35 cellular contexts compared by ENCODE assay signal in the genomic region with DNA sequence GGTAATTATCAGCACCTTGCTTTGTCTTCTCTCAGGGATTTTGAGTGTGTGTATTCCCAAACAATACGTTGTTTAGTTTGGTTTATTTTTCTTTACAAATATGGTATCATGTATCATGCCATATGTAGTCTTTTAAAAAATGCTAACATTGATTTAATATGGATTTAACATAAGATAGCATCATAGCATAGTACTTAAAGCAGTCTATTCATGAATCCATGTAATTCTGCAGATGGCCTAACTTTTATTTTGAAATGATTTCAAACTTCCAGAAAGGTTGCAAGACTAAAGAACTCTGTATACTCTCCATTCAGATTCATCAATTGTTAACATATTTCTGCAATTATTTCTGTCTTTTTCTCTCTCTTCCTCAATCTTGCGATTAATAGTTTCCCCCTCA.
"Had no signal": no experiment of that assay in that cellular context is flagged by ENCODE, and none has a peak within 500 bp of the region (broad histone marks: within the 10 kb centered on the region; RNA-seq: fewer than 3 reads in every experiment).

No MANE protein-coding gene starts in this region.

- H3K27me3 ChIP-seq: MG63 had no signal

- H3K4me3 ChIP-seq: MG63 had no signal

- H3K36me3 ChIP-seq: MG63 had no signal

- DNase-seq: MG63, MM.1S, MV-4-11, NCI-H1048, NCI-H1092, NCI-H1092 treated with DMSO at 0.1 percent for 48 hours, NCI-H1105, NCI-H1105 treated with DMSO at 0.1 percent for 48 hours, NCI-H1417, NCI-H1417 treated with DMSO at 0.1 percent for 48 hours, NCI-H1436, NCI-H1436 treated with DMSO at 0.1 percent for 48 hours, NCI-H146, NCI-H1694, NCI-H1694 treated with DMSO at 0.1 percent for 48 hours, NCI-H187, NCI-H187 treated with DMSO at 0.1 percent for 48 hours, NCI-H1930, NCI-H2029, NCI-H2029 treated with DMSO at 0.1 percent for 48 hours, NCI-H2081, NCI-H2081 treated with DMSO at 0.1 percent for 48 hours, NCI-H2107, NCI-H2171, NCI-H2171 treated with DMSO at 0.1 percent for 48 hours, NCI-H2227 treated with DMSO at 0.1 percent for 48 hours, NCI-H226, NCI-H345, NCI-H446 treated with DMSO at 0.1 percent for 48 hours, NCI-H510A, NCI-H510A treated with DMSO at 0.1 percent for 48 hours, NCI-H524, NCI-H524 treated with DMSO at 0.1 percent for 48 hours, NCI-H526, NCI-H526 treated with DMSO at 0.1 percent for 48 hours had no signal
